28 cellular contexts compared by ENCODE assay signal in genomic region chr14:41482861-41483260, GRCh38.
"Had no signal": no experiment of that assay in that cellular context is flagged by ENCODE, and none has a peak within 500 bp of the region (broad histone marks: within the 10 kb centered on the region; RNA-seq: fewer than 3 reads in every experiment).

No MANE protein-coding gene starts in this region.

- DNase-seq: activated CD4-positive, alpha-beta T cell treated with anti-CD3 and anti-CD28 coated beads for 48 hours; activated CD4-positive, alpha-beta T cell treated with anti-CD3 and anti-CD28 coated beads, Interleukin-2, amount 50 U/mL, for 4 hours; activated CD4-positive, CD25-positive, alpha-beta regulatory T cell treated with anti-CD3 and anti-CD28 coated beads, Interleukin-2, amount 50 U/mL, for 72 hours; activated CD8-positive, alpha-beta memory T cell treated with anti-CD3 and anti-CD28 coated beads, Interleukin-2, amount 50 U/mL, for 48 hours; activated CD8-positive, alpha-beta T cell treated with anti-CD3 and anti-CD28 coated beads, Interleukin-2, amount 10 ng/mL, durations not matched to agents 7 days and 5 days; activated naive CD4-positive, alpha-beta T cell treated with anti-CD3 and anti-CD28 coated beads, Interleukin-2, amount 50 U/mL, for 16 hours; activated T-cell treated with anti-CD3 and anti-CD28 coated beads, Interleukin-2, amount 50 U/mL, for 1 hour; amniotic stem cell; body of pancreas; central memory CD4-positive, alpha-beta T cell; KG1; MG63; NCI-H1105; NCI-H1436 treated with DMSO at 0.1 percent for 48 hours; NCI-H187; NCI-H2081 treated with DMSO at 0.1 percent for 48 hours; NCI-H446 treated with DMSO at 0.1 percent for 48 hours; NCI-H526; NCI-H774; Peyer's patch; SHP77; T-helper 17 cell; T-helper 9 cell had no signal

- H3K9me3 Mint-ChIP-seq: WTC11 had no signal

- H3K4me3 Mint-ChIP-seq: activated CD8-positive, alpha-beta T cell treated with anti-CD3 and anti-CD28 coated beads, Interleukin-2, amount 10 ng/mL, durations not matched to agents 7 days and 5 days; IgD-negative memory B cell; T-helper 17 cell; WTC11 had no signal

- H3K27me3 ChIP-seq: ascending aorta, body of pancreas, MG63, Peyer's patch, SJSA1 had no signal

- H3K9me3 ChIP-seq: ascending aorta, body of pancreas, MG63, Peyer's patch, SJSA1 had no signal

- H3K4me1 ChIP-seq: ascending aorta, body of pancreas, Peyer's patch, SJSA1 had no signal

- H3K27ac Mint-ChIP-seq: activated CD8-positive, alpha-beta T cell treated with anti-CD3 and anti-CD28 coated beads, Interleukin-2, amount 10 ng/mL, durations not matched to agents 7 days and 5 days; IgD-negative memory B cell; T-helper 17 cell; WTC11 had no signal

- H3K27ac ChIP-seq: ascending aorta, body of pancreas, Peyer's patch, RWPE1, SJSA1 had no signal

- H3K36me3 Mint-ChIP-seq: IgD-negative memory B cell, WTC11 had no signal

- H3K36me3 ChIP-seq: ascending aorta, MG63, Peyer's patch, SJSA1 had no signal

- H3K4me1 Mint-ChIP-seq: IgD-negative memory B cell, T-helper 17 cell had no signal

- H3K4me3 ChIP-seq: ascending aorta, body of pancreas, MG63, Peyer's patch, SJSA1 had no signal

- H3K27me3 Mint-ChIP-seq: IgD-negative memory B cell, T-helper 17 cell had no signal
